Comparison of ENCODE assay signal across 9 cellular contexts in the genomic region with DNA sequence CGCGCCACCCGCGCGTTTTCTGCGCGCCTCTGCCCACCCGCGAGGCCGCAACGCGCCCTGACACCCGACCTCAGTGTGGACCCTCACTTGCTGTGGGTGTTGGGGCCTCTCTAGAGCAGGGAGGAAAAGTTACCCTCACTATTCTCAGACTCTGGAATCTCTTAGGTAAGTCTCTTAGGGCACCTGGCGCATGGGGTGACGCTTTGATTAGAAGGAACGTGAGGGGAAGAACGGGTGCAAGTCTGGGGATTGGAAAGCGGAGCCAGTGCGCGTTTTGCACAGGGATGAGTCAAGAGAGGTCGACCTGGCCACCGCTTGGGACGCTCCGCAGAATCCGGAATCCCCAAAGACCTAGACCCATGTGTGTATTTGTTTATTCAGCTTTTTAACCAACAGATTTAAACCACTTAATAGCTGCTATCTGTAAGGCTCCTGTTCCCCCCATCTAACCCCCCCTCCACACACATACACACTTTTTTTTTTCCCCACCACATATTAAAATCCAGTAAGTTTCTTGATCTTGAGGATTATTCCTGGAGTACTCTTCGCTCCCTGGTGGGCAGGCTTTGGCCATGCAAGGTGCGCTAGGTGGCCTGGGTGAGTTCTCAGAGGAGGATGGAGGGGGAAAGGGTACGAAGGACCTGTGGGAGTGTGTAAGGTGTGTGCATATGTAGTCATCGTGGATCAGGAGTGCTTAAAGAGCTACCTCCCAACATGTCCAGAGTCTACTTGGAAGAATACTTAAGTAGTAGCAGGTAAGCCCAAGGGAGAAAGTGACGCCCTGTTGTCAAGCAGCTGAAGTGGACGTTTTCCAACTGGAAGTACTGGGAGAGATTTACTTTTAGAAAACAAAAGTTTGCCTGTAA.
A peak's percentile ranks its signal among the peaks of the same experiment; 100 is the strongest.
DNase-seq lines count a peak whose midpoint lies in the region; ATAC-seq and FAIRE-seq lines count a peak whose summit lies in the region.
"Had no signal": no experiment of that assay in that cellular context is flagged by ENCODE, and none has a peak within 500 bp of the region (broad histone marks: within the 10 kb centered on the region; RNA-seq: fewer than 3 reads in every experiment).

No MANE protein-coding gene starts in this region.

- FAIRE-seq in small intestine (lab: Jason Lieb, UNC), result no peak

- H3K9me3 ChIP-seq in iPS-15b (ENCODE audit: control insufficient read depth, insufficient read depth, low read length), result no peaks in the 10 kb centered on the region
- no peaks in the 10 kb centered on the region for H3K9me3 ChIP-seq in small intestine (ENCODE audit: control insufficient read depth, low read depth)

- peaks cover 70% of the 10 kb centered on the region for H3K27me3 ChIP-seq in iPS-15b (ENCODE audit: control insufficient read depth, insufficient read depth, low read length)
- H3K27me3 ChIP-seq in small intestine (ENCODE audit: control insufficient read depth in 2 of 2, insufficient read depth in 2 of 2, low read length in 2 of 2), result peaks cover 0 to 6% of the 10 kb centered on the region in 2 donors

- no peaks in the 10 kb centered on the region for H3K36me3 ChIP-seq in iPS-15b (ENCODE audit: control insufficient read depth, insufficient read depth, low read length)
- H3K36me3 ChIP-seq in small intestine (ENCODE audit: control insufficient read depth in 2 of 2, insufficient read depth in 2 of 2, low read length in 2 of 2), result no peaks in the 10 kb centered on the region

- no peak for ATAC-seq in GM18502 (IDR thresholded peaks at IDR 0.05; ENCODE audit: poor library complexity, unreplicated experiment)
- ATAC-seq in GM19397 (IDR thresholded peaks at IDR 0.05; ENCODE audit: unreplicated experiment), result no peak

- WGBS in small intestine, 3 donors, result 8 to 15% (median 10%) methylated on average over 31 of the region's 31 CpGs

- peak overlapping the region; percentile 74 to 93 for H3K27ac ChIP-seq in small intestine (ENCODE audit: low read depth in 1 of 2, low read length in 1 of 2)

- H3K4me1 ChIP-seq in iPS-15b (ENCODE audit: control insufficient read depth, insufficient read depth, low read length) (peaks cover 13% of the 10 kb centered on the region), small intestine (ENCODE audit: control insufficient read depth in 2 of 2, insufficient read depth in 1 of 2, low read depth in 1 of 2, low read length in 1 of 2) (no peaks in the 10 kb centered on the region)

- H3K4me3 ChIP-seq in iPS-15b (ENCODE audit: low read depth, low read length) (peak overlapping the region; percentile 60), small intestine (ENCODE audit: low read depth in 1 of 2, low read length in 2 of 2) (peak overlapping the region; percentile 46 to 94)

- no peak overlapping the region for H3K9ac ChIP-seq in iPS-15b (ENCODE audit: low read depth, low read length)

- DNase-seq in HK-2 (ENCODE audit: unreplicated experiment) (peak; percentile 11), SW480 (ENCODE audit: low spot score) (peak; percentile 27), small intestine (peak; percentile 66), kidney glomerular epithelial cell (lab: John Stamatoyannopoulos, UW) (no peak), activated T-cell treated with anti-CD3 and anti-CD28 coated beads for 4 hours (no peak)
- DNase-seq: NCI-H2227 treated with DMSO at 0.1 percent for 48 hours had no signal

Comparison
In these comparisons a context has a peak if more than half of its experiments do, and no peak if none do; other contexts are left out.
1. DNase-seq: peak in HK-2 (single experiment), SW480 (single experiment) and small intestine (single experiment); none in kidney glomerular epithelial cell (single experiment) and activated T-cell treated with anti-CD3 and anti-CD28 coated beads for 4 hours (single experiment).